ENCODE assay signal across 20 cellular contexts in the genomic region with DNA sequence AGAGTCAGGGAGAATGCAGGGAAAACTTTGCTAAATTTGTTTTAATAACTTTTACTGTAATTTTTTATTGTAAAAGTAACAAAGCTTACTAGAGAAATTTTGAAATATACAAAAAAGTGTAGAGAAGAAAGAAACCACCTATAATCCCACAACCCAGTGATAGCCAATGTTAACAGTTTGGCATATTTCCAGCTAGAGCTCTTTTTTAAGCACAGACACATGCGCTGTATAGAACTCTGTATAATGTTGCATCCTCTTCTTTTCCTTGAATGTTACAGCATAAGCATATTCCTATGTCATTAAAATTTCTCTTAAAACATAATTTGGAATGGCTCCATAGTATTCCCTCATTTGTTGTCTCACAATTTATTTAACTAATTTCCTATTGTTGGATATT. TPM values are rescaled to one million over a fixed set of nuclear protein-coding genes. Genes with fewer than 3 reads are reported as not detected.
A peak's percentile ranks its signal among the peaks of the same experiment; 100 is the strongest.
DNase-seq lines count a peak whose midpoint lies in the region; ATAC-seq, FAIRE-seq and TF ChIP-seq lines count a peak whose summit lies in the region.
"Had no signal": no experiment of that assay in that cellular context is flagged by ENCODE, and none has a peak within 500 bp of the region (broad histone marks: within the 10 kb centered on the region; RNA-seq: fewer than 3 reads in every experiment).

No MANE protein-coding gene starts in this region.

- H3K36me3 ChIP-seq in liver (ENCODE audit: control insufficient read depth in 4 of 4, insufficient read depth in 3 of 4, low read depth in 1 of 4, low read length in 3 of 4) (no peaks in the 10 kb centered on the region), HepG2 (replicated peaks in 1 of 2; ENCODE audit: control insufficient read depth in 1 of 2, insufficient read depth in 2 of 2, low read length in 2 of 2) (no peaks in the 10 kb centered on the region), skeletal muscle tissue (ENCODE audit: control insufficient read depth in 3 of 3, insufficient read depth in 3 of 3, low read length in 3 of 3) (no peaks in the 10 kb centered on the region)
- H3K36me3 ChIP-seq: SJSA1 had no signal

- H3K4me1 ChIP-seq in liver (ENCODE audit: control insufficient read depth in 4 of 4, insufficient read depth in 4 of 4, low read length in 3 of 4): peaks cover 0 to 24% (median 18%) of the 10 kb centered on the region in 4 donors
- peaks cover 8% of the 10 kb centered on the region; the same call in 1 of the 2 replicates for H3K4me1 ChIP-seq in HepG2 (ENCODE audit: insufficient read depth, low read length)
- peaks cover 0 to 7% (median 5%) of the 10 kb centered on the region in 3 donors for H3K4me1 ChIP-seq in skeletal muscle tissue (ENCODE audit: control insufficient read depth in 3 of 3, insufficient read depth in 3 of 3, low read length in 3 of 3)

- TF ChIP-seq CTCF in liver (IDR thresholded peaks at IDR 0.05; ENCODE audit: low read depth, low read length, missing input control) (no peak), HepG2 (CRISPR knock-in tag; IDR thresholded peaks at IDR 0.05) (no peak)

- ATAC-seq in HepG2: no peak
- ATAC-seq in GM19467 (IDR thresholded peaks at IDR 0.05; ENCODE audit: unreplicated experiment): no peak
- no peak for ATAC-seq in SK-N-SH treated with all-trans-retinoic acid at 6 μM for 48 hours
- ATAC-seq: HCT116 had no signal

- TF ChIP-seq POLR2A in HepG2 (IDR thresholded peaks at IDR 0.05; ENCODE audit: insufficient read depth in 1 of 2, low read depth in 2 of 2, low read length in 2 of 2): no peak
- TF ChIP-seq POLR2A in erythroblast (IDR thresholded peaks at IDR 0.05; ENCODE audit: low read length): no peak

- 12% methylated on average over 1 of the region's 1 CpG for WGBS in liver
- WGBS in HepG2 (ENCODE audit: low lambda C conversion rate): 24% methylated on average over 1 of the region's 1 CpG

- H3K4me2 ChIP-seq in HepG2 (ENCODE audit: low read depth, low read length): no peak overlapping the region

- H4K20me1 ChIP-seq in HepG2 (ENCODE audit: insufficient read depth, low read length): no peaks in the 10 kb centered on the region

- no peaks in the 10 kb centered on the region for H3K79me2 ChIP-seq in HepG2 (ENCODE audit: insufficient read depth, low read length)

- H3K27me3 ChIP-seq in liver (ENCODE audit: control insufficient read depth in 4 of 4, insufficient read depth in 4 of 4, low read length in 3 of 4): no peaks in the 10 kb centered on the region
- H3K27me3 ChIP-seq in HepG2 (ENCODE audit: control insufficient read depth in 1 of 2, insufficient read depth in 2 of 2, low read length in 2 of 2): peaks cover 1 to 25% of the 10 kb centered on the region in 2 experiments; a peak in 3 of 5 replicates
- no peaks in the 10 kb centered on the region for H3K27me3 ChIP-seq in skeletal muscle tissue (ENCODE audit: control insufficient read depth in 3 of 3, insufficient read depth in 3 of 3, low read length in 3 of 3)
- H3K27me3 ChIP-seq: SJSA1 had no signal

- DNase-seq in HepG2 (ENCODE audit: low spot score) (no peak), erythroblast (lab: John Stamatoyannopoulos, UW) (peak; percentile 36 to 37), superior temporal gyrus (ENCODE audit: extremely low spot score) (no peak)
- DNase-seq: ACHN, C1 segment of cervical spinal cord, GOT3, NCI-H1105 treated with DMSO at 0.1 percent for 48 hours, NCI-H1694, NCI-H2081 treated with DMSO at 0.1 percent for 48 hours, NCI-H510A, NCI-H748 treated with DMSO at 0.1 percent for 48 hours had no signal

- H3K4me3 ChIP-seq in liver (ENCODE audit: low read depth in 1 of 3, low read length in 3 of 3): peak overlapping the region in 1 of 3 donors; percentile 9
- H3K4me3 ChIP-seq in HepG2 (replicated peaks in 1 of 3; ENCODE audit: insufficient read depth in 1 of 3, low read depth in 2 of 3, low read length in 3 of 3): no peak overlapping the region
- no peak overlapping the region for H3K4me3 ChIP-seq in skeletal muscle tissue (ENCODE audit: low read length in 3 of 3)
- H3K4me3 ChIP-seq: SJSA1 had no signal

- TF ChIP-seq RAD21 in liver (IDR thresholded peaks at IDR 0.05): no peak
- no peak for TF ChIP-seq RAD21 in HepG2 (CRISPR knock-in tag; IDR thresholded peaks at IDR 0.05)

- CTCF ChIA-PET in HepG2 (lab: Yijun Ruan, JAX; ENCODE audit: low intra/inter-chr PET ratio, low total read pairs): no interaction called here

- POLR2A ChIA-PET in HepG2 (lab: Yijun Ruan, JAX): no interaction called here

- H3K9me3 ChIP-seq in liver (ENCODE audit: control insufficient read depth in 4 of 4, low read length in 3 of 4): no peaks in the 10 kb centered on the region
- no peaks in the 10 kb centered on the region for H3K9me3 ChIP-seq in HepG2 (ENCODE audit: low read length)
- H3K9me3 ChIP-seq in skeletal muscle tissue (ENCODE audit: control insufficient read depth in 3 of 3, low read length in 3 of 3): no peaks in the 10 kb centered on the region
- H3K9me3 ChIP-seq: SJSA1 had no signal

- no peak overlapping the region for H2AFZ ChIP-seq in HepG2 (ENCODE audit: low read length)

- BruUV-seq in HepG2 (replicated peaks; lab: Mats Ljungman, UMichigan): no TSS peak

- in situ Hi-C loops in HepG2 (cut with HindIII; ENCODE audit: extremely low pct_ligation_motif_present, low pct_unique_long_range_greater_than_20kb): no loop called here

- H3K27ac ChIP-seq in liver (ENCODE audit: low read depth in 1 of 2, low read length in 2 of 2): peak overlapping the region; percentile 57 to 76
- H3K27ac ChIP-seq in HepG2 (ENCODE audit: extremely low read length, insufficient read depth, low read length): no peak overlapping the region
- H3K27ac ChIP-seq in skeletal muscle tissue (ENCODE audit: low read depth, low read length): peak overlapping the region; percentile 13
- H3K27ac ChIP-seq: SJSA1 had no signal

- intact Hi-C loops in HepG2 (cut with micrococcal nuclease; ENCODE audit: unreplicated experiment): no loop called here

- no peak for FAIRE-seq in HepG2 (lab: Jason Lieb, UNC)
- FAIRE-seq: D721Med, GM12891, GM19239 had no signal

- H3K9ac ChIP-seq in liver (ENCODE audit: low read depth in 1 of 2, low read length in 2 of 2) (no peak overlapping the region), HepG2 (ENCODE audit: insufficient read depth, low read depth, low read length) (no peak overlapping the region), skeletal muscle tissue (ENCODE audit: low read depth in 1 of 3, low read length in 3 of 3) (no peak overlapping the region)

- TF ChIP-seq EP300 in HepG2 (IDR thresholded peaks at IDR 0.05; ENCODE audit: low read depth in 2 of 2, low read length in 2 of 2) (no peak), HepG2 (CRISPR knock-in tag; IDR thresholded peaks at IDR 0.05; ENCODE audit: borderline replicate concordance) (no peak)

TF ChIP-seq in liver, 16 proteins besides CTCF, POLR2A, EP300 and RAD21 (continues in another document):
- TF ChIP-seq HNF4G (IDR thresholded peaks at IDR 0.05) (no peak), JUND (IDR thresholded peaks at IDR 0.05) (no peak), GABPA (IDR thresholded peaks at IDR 0.05 in 1 of 2, conservative IDR thresholded peaks at IDR 0.05 in 1 of 2) (peak in 1 of 2 donors; percentile 7), FOXA2 (IDR thresholded peaks at IDR 0.05) (no peak)
- TF ChIP-seq, protein P1, sequence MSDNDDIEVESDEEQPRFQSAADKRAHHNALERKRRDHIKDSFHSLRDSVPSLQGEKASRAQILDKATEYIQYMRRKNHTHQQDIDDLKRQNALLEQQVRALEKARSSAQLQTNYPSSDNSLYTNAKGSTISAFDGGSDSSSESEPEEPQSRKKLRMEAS (IDR thresholded peaks at IDR 0.05): no peak

TF ChIP-seq in HepG2, 621 proteins besides CTCF, POLR2A, EP300 and RAD21 (continues in another document):
- no peak for TF ChIP-seq RELA (CRISPR knock-in tag; IDR thresholded peaks at IDR 0.05)

TF ChIP-seq in SK-N-SH treated with all-trans-retinoic acid at 6 μM for 48 hours, 23 proteins besides CTCF, POLR2A, EP300 and RAD21:
- TF ChIP-seq ISL1 (CRISPR knock-in tag; IDR thresholded peaks at IDR 0.05): no peak
- TF ChIP-seq TOX (CRISPR knock-in tag; IDR thresholded peaks at IDR 0.05; ENCODE audit: borderline replicate concordance): no peak
- TF ChIP-seq OSR1 (CRISPR knock-in tag; IDR thresholded peaks at IDR 0.05): no peak
- TF ChIP-seq SNAI2 (CRISPR knock-in tag; IDR thresholded peaks at IDR 0.05): no peak
- TF ChIP-seq ZNF8 (CRISPR knock-in tag; IDR thresholded peaks at IDR 0.05): no peak
- TF ChIP-seq ARNTL (CRISPR knock-in tag; IDR thresholded peaks at IDR 0.05; ENCODE audit: borderline replicate concordance, low read depth): no peak
- no peak for TF ChIP-seq ZC3H10 (CRISPR knock-in tag; IDR thresholded peaks at IDR 0.05)
- no peak for TF ChIP-seq ZFP30 (CRISPR knock-in tag; IDR thresholded peaks at IDR 0.05)
- no peak for TF ChIP-seq ESRRG (CRISPR knock-in tag; IDR thresholded peaks at IDR 0.05)

RNA-seq across cellular contexts. Expression of a gene that starts 37.4 kb away (rescaled TPM):
- total RNA-seq in liver (100 to 1,000 TPM in 1 of 2 donors, 10 to 100 TPM in 1; 51.5 to 193 TPM), HepG2 (2016; rRNA removed; fragmentation: Illumina TruSeq; extraction: Trizol) (47.1 and 64.9 TPM in 2 replicates), skeletal muscle tissue (13.6 TPM)
- polyA plus RNA-seq in liver (10 to 100 TPM; 26.2 to 70.7 TPM), HepG2 (2011; rRNA removed) (182 and 202 TPM in 2 replicates)
- total RNA-seq in HepG2 (2016; cell fraction: cytosol; rRNA removed; fragmentation: Illumina TruSeq; extraction: Trizol; ENCODE audit: low read depth): 15.6 and 21.2 TPM in 2 replicates
- total RNA-seq in HepG2 (2016; cell fraction: insoluble cytoplasmic fraction; rRNA removed; fragmentation: Illumina TruSeq; extraction: Trizol): 45.9 and 54.8 TPM in 2 replicates
- total RNA-seq in HepG2 (2016; cell fraction: membrane; rRNA removed; fragmentation: Illumina TruSeq; extraction: Trizol): 54.5 and 63.7 TPM in 2 replicates
- 54.3 and 61.3 TPM in 2 replicates for total RNA-seq in HepG2 (2016; cell fraction: nucleus; rRNA removed; fragmentation: Illumina TruSeq; extraction: Trizol)
- 62.2 and 87.1 TPM in 2 replicates for polyA plus RNA-seq in HepG2 (2011; cell fraction: cytosol; rRNA removed)
- polyA plus RNA-seq in HepG2 (2011; cell fraction: nucleus; rRNA removed): 133 and 141 TPM in 2 replicates
- polyA plus RNA-seq in HepG2 (2012): 97.8 and 103 TPM in 2 replicates
- 15.2 and 19.3 TPM in 2 replicates for polyA plus RNA-seq in HepG2 (2016; cell fraction: cytosol; fragmentation: Illumina TruSeq; extraction: Trizol; ENCODE audit: low read depth)
- 72.5 and 91.0 TPM in 2 replicates for polyA plus RNA-seq in HepG2 (2016; cell fraction: insoluble cytoplasmic fraction; fragmentation: Illumina TruSeq; extraction: Trizol; ENCODE audit: low read depth)
- polyA plus RNA-seq in HepG2 (2016; cell fraction: membrane; fragmentation: Illumina TruSeq; extraction: Trizol; ENCODE audit: low read depth): 64.7 and 77.7 TPM in 2 replicates
- 74.5 and 82.8 TPM in 2 replicates for polyA plus RNA-seq in HepG2 (2016; cell fraction: nucleus; fragmentation: Illumina TruSeq; extraction: Trizol; ENCODE audit: insufficient read depth, low read depth)
- polyA minus RNA-seq in HepG2 (2011; rRNA and poly(A)+ RNA removed; ENCODE audit: low replicate concordance): 156 and 217 TPM in 2 replicates
- polyA minus RNA-seq in HepG2 (2011; cell fraction: cytosol; rRNA and poly(A)+ RNA removed): 122 and 129 TPM in 2 replicates
- polyA minus RNA-seq in HepG2 (2011; cell fraction: nucleus; rRNA and poly(A)+ RNA removed): 185 and 262 TPM in 2 replicates

Comparison
In these comparisons a context has a peak if more than half of its experiments do, and no peak if none do; other contexts are left out.
1. DNase-seq: peak in erythroblast (2 of 2); none in HepG2 (single experiment) and superior temporal gyrus (single experiment).